In the genomic region with DNA sequence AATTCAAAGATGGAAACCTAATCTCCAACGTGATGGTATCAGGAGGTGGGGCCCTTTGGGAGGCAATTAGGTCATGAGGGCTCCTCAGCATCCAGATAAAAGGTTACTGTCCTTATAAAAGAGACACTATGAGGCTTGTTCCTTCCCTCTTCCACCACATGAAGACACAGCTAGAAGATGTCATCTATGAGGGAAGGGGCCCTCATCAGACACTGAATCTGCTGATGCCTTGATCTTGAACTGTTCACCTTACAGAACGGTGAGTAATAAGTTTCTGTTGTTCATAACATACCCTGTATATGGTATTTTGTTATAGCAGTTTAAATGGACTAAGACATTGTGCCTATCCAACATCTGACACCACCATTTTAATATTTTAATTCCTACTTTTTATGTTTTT, we compare ENCODE assay signal across 18 cellular contexts. TPM values are rescaled to one million over a fixed set of nuclear protein-coding genes. Genes with fewer than 3 reads are reported as not detected.
DNase-seq lines count a peak whose midpoint lies in the region; ATAC-seq lines count a peak whose summit lies in the region.
"Had no signal": no experiment of that assay in that cellular context is flagged by ENCODE, and none has a peak within 500 bp of the region (broad histone marks: within the 10 kb centered on the region; RNA-seq: fewer than 3 reads in every experiment).

No MANE protein-coding gene starts in this region.

- no peaks in the 10 kb centered on the region for H3K9me3 Mint-ChIP-seq in activated CD4-positive, alpha-beta T cell treated with anti-CD3 and anti-CD28 coated beads, Interleukin-2, amount 10 ng/mL, durations not matched to agents 7 days and 5 days
- no peaks in the 10 kb centered on the region for H3K9me3 Mint-ChIP-seq in activated naive CD4-positive, alpha-beta T cell treated with anti-CD3 and anti-CD28 coated beads, Interleukin-2, amount 50 U/mL, for 72 hours
- H3K9me3 Mint-ChIP-seq in stimulated activated effector memory CD8-positive, alpha-beta T cell treated with anti-CD3 and anti-CD28 coated beads, Interleukin-12 subunit alpha, Interleukin-12 subunit beta, amount 100 ng/mL, for 72 hours, result no peaks in the 10 kb centered on the region
- H3K9me3 Mint-ChIP-seq: CD8-positive, alpha-beta memory T cell; H9 had no signal

- peak; percentile 5 for DNase-seq in activated CD4-positive, alpha-beta T cell treated with anti-CD3 and anti-CD28 coated beads for 48 hours
- DNase-seq in activated CD4-positive, alpha-beta T cell treated with anti-CD3 and anti-CD28 coated beads, Interleukin-2, amount 10 ng/mL, durations not matched to agents 7 days and 5 days, result no peak
- DNase-seq in activated naive CD4-positive, alpha-beta T cell treated with anti-CD3 and anti-CD28 coated beads, Interleukin-2, amount 50 U/mL, for 72 hours (ENCODE audit: low spot score in 2 of 2), result no peak
- DNase-seq in activated naive CD4-positive, alpha-beta T cell treated with anti-CD3 and anti-CD28 coated beads, Interleukin-2, amount 50 U/mL, for 16 hours, result no peak
- DNase-seq in SK-MEL-5 (ENCODE audit: low read depth, low spot score) (peak; percentile 27), pons (ENCODE audit: low spot score) (no peak)
- no peak for DNase-seq in stimulated activated effector memory CD8-positive, alpha-beta T cell treated with anti-CD3 and anti-CD28 coated beads, Interleukin-12 subunit alpha, Interleukin-12 subunit beta, amount 100 ng/mL, for 72 hours (ENCODE audit: low spot score in 2 of 2)
- DNase-seq in activated effector memory CD4-positive, alpha-beta T cell treated with Interleukin-2 at 50 U/mL for 16 hours, result no peak
- DNase-seq: CD8-positive, alpha-beta memory T cell; COR-L47; DMS 273 treated with DMSO at 0.1 percent for 48 hours; DMS53; DND-41; EL; H9 had no signal

- peaks cover 10% of the 10 kb centered on the region for H3K27me3 Mint-ChIP-seq in activated CD4-positive, alpha-beta T cell treated with anti-CD3 and anti-CD28 coated beads, Interleukin-2, amount 10 ng/mL, durations not matched to agents 7 days and 5 days

- peak; percentile 47 to 99 for ATAC-seq in activated naive CD4-positive, alpha-beta T cell treated with anti-CD3 and anti-CD28 coated beads, Interleukin-2, amount 50 U/mL, for 72 hours
- peak; percentile 86 for ATAC-seq in stimulated activated effector memory CD8-positive, alpha-beta T cell treated with anti-CD3 and anti-CD28 coated beads, Interleukin-12 subunit alpha, Interleukin-12 subunit beta, amount 100 ng/mL, for 72 hours
- ATAC-seq: GM12878, HepG2 had no signal

- POLR2A ChIA-PET in activated CD4-positive, alpha-beta T cell treated with anti-CD3 and anti-CD28 coated beads, Interleukin-2, amount 10 ng/mL, durations not matched to agents 7 days and 5 days (lab: Charles Lee), result interaction anchor here (0.6 kb wide), 1 partner anchor 13 kb away, joined by 5 read pairs; no protein-coding TSS in a partner anchor

- CTCF ChIA-PET in activated CD4-positive, alpha-beta T cell treated with anti-CD3 and anti-CD28 coated beads, Interleukin-2, amount 10 ng/mL, durations not matched to agents 7 days and 5 days (lab: Charles Lee), result no interaction called here

- H3K4me1 Mint-ChIP-seq in activated CD4-positive, alpha-beta T cell treated with anti-CD3 and anti-CD28 coated beads, Interleukin-2, amount 10 ng/mL, durations not matched to agents 7 days and 5 days, result no peaks in the 10 kb centered on the region
- no peaks in the 10 kb centered on the region for H3K4me1 Mint-ChIP-seq in stimulated activated effector memory CD8-positive, alpha-beta T cell treated with anti-CD3 and anti-CD28 coated beads, Interleukin-12 subunit alpha, Interleukin-12 subunit beta, amount 100 ng/mL, for 72 hours
- H3K4me1 Mint-ChIP-seq: B cell; CD8-positive, alpha-beta memory T cell; H9 had no signal

- in situ Hi-C loops in SK-MEL-5 (cut with HindIII; ENCODE audit: low pct_unique_long_range_greater_than_20kb, low sequenced_read_pairs), result no loop called here

- no peak overlapping the region for H3K4me3 Mint-ChIP-seq in activated CD4-positive, alpha-beta T cell treated with anti-CD3 and anti-CD28 coated beads, Interleukin-2, amount 10 ng/mL, durations not matched to agents 7 days and 5 days
- no peak overlapping the region for H3K4me3 Mint-ChIP-seq in stimulated activated effector memory CD8-positive, alpha-beta T cell treated with anti-CD3 and anti-CD28 coated beads, Interleukin-12 subunit alpha, Interleukin-12 subunit beta, amount 100 ng/mL, for 72 hours
- H3K4me3 Mint-ChIP-seq: B cell; CD8-positive, alpha-beta memory T cell; H9 had no signal

- no peak overlapping the region for H3K27ac Mint-ChIP-seq in activated CD4-positive, alpha-beta T cell treated with anti-CD3 and anti-CD28 coated beads, Interleukin-2, amount 10 ng/mL, durations not matched to agents 7 days and 5 days
- H3K27ac Mint-ChIP-seq in activated naive CD4-positive, alpha-beta T cell treated with anti-CD3 and anti-CD28 coated beads, Interleukin-2, amount 50 U/mL, for 72 hours, result no peak overlapping the region
- H3K27ac Mint-ChIP-seq in stimulated activated effector memory CD8-positive, alpha-beta T cell treated with anti-CD3 and anti-CD28 coated beads, Interleukin-12 subunit alpha, Interleukin-12 subunit beta, amount 100 ng/mL, for 72 hours, result no peak overlapping the region
- H3K27ac Mint-ChIP-seq: B cell; CD8-positive, alpha-beta memory T cell; H9 had no signal

- no peaks in the 10 kb centered on the region for H3K36me3 Mint-ChIP-seq in activated CD4-positive, alpha-beta T cell treated with anti-CD3 and anti-CD28 coated beads, Interleukin-2, amount 10 ng/mL, durations not matched to agents 7 days and 5 days (ENCODE audit: low read depth)
- H3K36me3 Mint-ChIP-seq in activated naive CD4-positive, alpha-beta T cell treated with anti-CD3 and anti-CD28 coated beads, Interleukin-2, amount 50 U/mL, for 72 hours, result no peaks in the 10 kb centered on the region
- no peaks in the 10 kb centered on the region for H3K36me3 Mint-ChIP-seq in stimulated activated effector memory CD8-positive, alpha-beta T cell treated with anti-CD3 and anti-CD28 coated beads, Interleukin-12 subunit alpha, Interleukin-12 subunit beta, amount 100 ng/mL, for 72 hours

RNA-seq across cellular contexts. Expression of a gene that starts 19.7 kb away (rescaled TPM):
- total RNA-seq in activated CD4-positive, alpha-beta T cell treated with anti-CD3 and anti-CD28 coated beads, Interleukin-2, amount 10 ng/mL, durations not matched to agents 7 days and 5 days, result 10 to 100 TPM; 43.1 to 57.6 TPM
- total RNA-seq in activated naive CD4-positive, alpha-beta T cell treated with anti-CD3 and anti-CD28 coated beads, Interleukin-2, amount 50 U/mL, for 72 hours, result 100 to 1,000 TPM in 1 of 2 donors, 10 to 100 TPM in 1; 60.5 to 108 TPM
- total RNA-seq in SK-MEL-5 (2014; rRNA removed; shearing (Covaris generic)), result 146 and 151 TPM in 2 replicates
- 64.7 and 85.7 TPM in 2 replicates for polyA plus RNA-seq in SK-MEL-5 (2015; cell fraction: cytosol; rRNA removed)
- 88.8 and 102 TPM in 2 replicates for polyA plus RNA-seq in SK-MEL-5 (2015; cell fraction: nucleus; rRNA removed)

Comparison
In these comparisons a context has a peak if more than half of its experiments do, and no peak if none do; other contexts are left out.
1. DNase-seq: peak in activated CD4-positive, alpha-beta T cell treated with anti-CD3 and anti-CD28 coated beads for 48 hours (single experiment) and SK-MEL-5 (single experiment); none in activated CD4-positive, alpha-beta T cell treated with anti-CD3 and anti-CD28 coated beads, Interleukin-2, amount 10 ng/mL, durations not matched to agents 7 days and 5 days (single experiment), activated naive CD4-positive, alpha-beta T cell treated with anti-CD3 and anti-CD28 coated beads, Interleukin-2, amount 50 U/mL, for 72 hours (0 of 2), activated naive CD4-positive, alpha-beta T cell treated with anti-CD3 and anti-CD28 coated beads, Interleukin-2, amount 50 U/mL, for 16 hours (single experiment), stimulated activated effector memory CD8-positive, alpha-beta T cell treated with anti-CD3 and anti-CD28 coated beads, Interleukin-12 subunit alpha, Interleukin-12 subunit beta, amount 100 ng/mL, for 72 hours (0 of 2), pons (single experiment) and activated effector memory CD4-positive, alpha-beta T cell treated with Interleukin-2 at 50 U/mL for 16 hours (single experiment).